ENCODE assay signal across 8 cellular contexts in the genomic region with DNA sequence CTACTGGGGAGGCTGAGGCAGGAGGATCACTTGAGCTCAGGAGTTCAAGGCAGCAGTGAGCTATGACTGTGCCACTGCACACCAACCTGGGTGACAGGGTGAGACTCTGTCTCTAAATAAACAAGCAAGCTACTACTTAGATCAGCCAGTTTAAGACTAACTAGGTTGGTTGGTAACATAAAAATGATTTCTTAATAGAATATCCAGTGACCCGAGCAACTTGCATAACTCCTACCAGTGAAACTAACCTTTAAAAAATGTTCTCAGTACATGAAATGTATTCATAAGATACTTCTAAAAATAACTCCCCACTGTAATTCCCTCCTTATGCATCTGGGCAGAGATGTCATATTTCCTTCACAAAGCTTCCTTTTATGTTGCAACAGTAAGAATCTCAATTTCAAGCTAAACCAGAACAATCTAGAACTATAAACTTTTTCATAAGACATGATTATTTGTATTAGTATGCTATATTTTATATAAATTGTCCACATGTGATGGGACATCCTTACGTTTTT. TPM values are rescaled to one million over a fixed set of nuclear protein-coding genes. Genes with fewer than 3 reads are reported as not detected.
DNase-seq lines count a peak whose midpoint lies in the region; ATAC-seq and TF ChIP-seq lines count a peak whose summit lies in the region.

No MANE protein-coding gene starts in this region.

- H4K5ac ChIP-seq in IMR-90 (ENCODE audit: low read depth, low read length): no peak overlapping the region

- TF ChIP-seq RAD21 in IMR-90 (IDR thresholded peaks at IDR 0.05; ENCODE audit: low read length): no peak

- no peak for TF ChIP-seq POLR2A in IMR-90 (IDR thresholded peaks at IDR 0.05; ENCODE audit: low read depth, low read length)

- H4K8ac ChIP-seq in IMR-90 (ENCODE audit: low read depth in 2 of 2, low read length in 2 of 2): peak overlapping the region in 1 of 2 experiments; percentile 74; a peak in 2 of 4 replicates

- no TSS peak for BruUV-seq in IMR-90 (replicated peaks; lab: Mats Ljungman, UMichigan)

- ATAC-seq in IMR-90 (ENCODE audit: low read depth) (peak; percentile 62), memory B cell (ENCODE audit: low read depth) (no peak), HG02571 (IDR thresholded peaks at IDR 0.05; ENCODE audit: unreplicated experiment) (no peak), GM18511 (IDR thresholded peaks at IDR 0.05; ENCODE audit: unreplicated experiment) (no peak)

- H2AK5ac ChIP-seq in IMR-90 (ENCODE audit: low read depth, low read length): peak overlapping the region; percentile 46

- peak overlapping the region; percentile 82 for H2BK5ac ChIP-seq in IMR-90 (ENCODE audit: low read depth, low read length, poor library complexity, severe bottlenecking)

- H3K27ac ChIP-seq in IMR-90 (ENCODE audit: insufficient read depth, low read length): peak overlapping the region; percentile 95

- no peak overlapping the region for H3K4me3 ChIP-seq in IMR-90 (ENCODE audit: insufficient read depth, low read depth, low read length)

- H3K4ac ChIP-seq in IMR-90 (ENCODE audit: low read depth, low read length): peak overlapping the region; percentile 76

- DNase-seq in ELR (ENCODE audit: low read depth): peak; percentile 81
- DNase-seq in IMR-90: peak; percentile 92
- DNase-seq in amniotic epithelial cell (ENCODE audit: low read depth): peak; percentile 93
- no peak for DNase-seq in memory B cell (ENCODE audit: low spot score in 2 of 2)
- no peak for DNase-seq in SW480 (ENCODE audit: low spot score)
- DNase-seq in posterior vena cava (ENCODE audit: low spot score): no peak

- peaks cover 2% of the 10 kb centered on the region; the same call in 1 of the 2 replicates for H3K9me1 ChIP-seq in IMR-90 (ENCODE audit: insufficient read depth, low read length)

- no peak overlapping the region for H3K9ac ChIP-seq in IMR-90 (ENCODE audit: low read depth, low read length)

- H3K27me3 Mint-ChIP-seq in memory B cell: no peaks in the 10 kb centered on the region

- no peaks in the 10 kb centered on the region for H3K9me3 ChIP-seq in IMR-90 (ENCODE audit: control insufficient read depth, insufficient read depth, low read length)

- CTCF ChIA-PET in IMR-90 (lab: Yijun Ruan, JAX): no interaction called here

- TF ChIP-seq CTCF in IMR-90 (conservative IDR thresholded peaks at IDR 0.05; ENCODE audit: low read depth, low read length): no peak

- POLR2A ChIA-PET in IMR-90 (lab: Charles Lee; ENCODE audit: unreplicated experiment): interaction anchor here (0.7 kb wide), 1 partner anchor 45 kb away, joined by 6 read pairs; no protein-coding TSS in a partner anchor

- peak overlapping the region; percentile 9; the same call in 1 of the 2 replicates for H3K56ac ChIP-seq in IMR-90 (ENCODE audit: extremely low read depth, insufficient read depth, low read length)

- peak overlapping the region; percentile 52; the same call in 1 of the 2 replicates for H2BK120ac ChIP-seq in IMR-90 (ENCODE audit: low read depth, low read length)

- H2BK20ac ChIP-seq in IMR-90 (ENCODE audit: low read depth, low read length): peak overlapping the region; percentile 15; the same call in 1 of the 2 replicates

- dilution Hi-C loops in IMR-90 (cut with HindIII; ENCODE audit: low sequenced_read_pairs, unreplicated experiment): no loop called here

- H4K91ac ChIP-seq in IMR-90 (ENCODE audit: insufficient read depth, low read depth, low read length): peak overlapping the region; percentile 31; the same call in 1 of the 2 replicates

- H3K36me3 ChIP-seq in IMR-90 (ENCODE audit: control insufficient read depth, insufficient read depth, low read length): no peaks in the 10 kb centered on the region

- H4K20me1 ChIP-seq in IMR-90 (ENCODE audit: insufficient read depth, low read length): peaks cover 4% of the 10 kb centered on the region; the same call in 1 of the 2 replicates

- H2AK9ac ChIP-seq in IMR-90 (replicated peaks; ENCODE audit: low read depth, low read length, poor library complexity): no peak overlapping the region

- H3K4me1 ChIP-seq in IMR-90 (ENCODE audit: control insufficient read depth, insufficient read depth, low read length): peaks cover 9% of the 10 kb centered on the region

- peaks cover 17 to 50% of the 10 kb centered on the region in 2 experiments for H3K79me1 ChIP-seq in IMR-90 (ENCODE audit: low read depth in 1 of 2, low read length in 2 of 2)

- H3K18ac ChIP-seq in IMR-90 (ENCODE audit: low read depth, low read length): peak overlapping the region; percentile 72; the same call in 1 of the 2 replicates

- no peak overlapping the region for H2AFZ ChIP-seq in IMR-90 (replicated peaks; ENCODE audit: low read length, poor library complexity)

- peak overlapping the region; percentile 60 for H3K4me3 Mint-ChIP-seq in memory B cell

- H3K4me1 Mint-ChIP-seq in memory B cell: peaks cover 29% of the 10 kb centered on the region

- peak overlapping the region; percentile 94 for H3K27ac Mint-ChIP-seq in memory B cell

- no CpG with 5 or more reads among the region's 2 CpGs for WGBS in IMR-90 (ENCODE audit: extremely low coverage in 2 of 2, insufficient read length in 1 of 2), 2 experiments

- peak overlapping the region; percentile 51; the same call in 1 of the 3 replicates for H2BK15ac ChIP-seq in IMR-90 (ENCODE audit: low read depth, low read length)

- H3K27me3 ChIP-seq in IMR-90 (ENCODE audit: control insufficient read depth, insufficient read depth, low read length): no peaks in the 10 kb centered on the region

- peak overlapping the region; percentile 34; the same call in 1 of the 2 replicates for H3K23ac ChIP-seq in IMR-90 (ENCODE audit: low read depth, low read length)

- H3K14ac ChIP-seq in IMR-90 (replicated peaks; ENCODE audit: low read depth, low read length): no peak overlapping the region; the same call in 1 of the 2 replicates

- intact Hi-C loops in IMR-90 (cut with micrococcal nuclease) (loop anchor here (2.0 kb wide), 1 partner anchor 20 kb away; no protein-coding TSS in a partner anchor), posterior vena cava (cut with DNase I) (no loop called here)

- in situ Hi-C loops in IMR-90 (cut with MboI; ENCODE audit: low sequenced_read_pairs): loop anchor here (25.0 kb wide), 1 partner anchor 1755 kb away; the partner anchor contains the start of gene RAB35

- no peaks in the 10 kb centered on the region for H3K9me3 Mint-ChIP-seq in memory B cell

- H3K4me2 ChIP-seq in IMR-90 (ENCODE audit: low read depth, low read length): peak overlapping the region; percentile 71

- H3K36me3 Mint-ChIP-seq in memory B cell: peaks cover 13% of the 10 kb centered on the region

TF ChIP-seq in IMR-90, 13 proteins besides CTCF, POLR2A, EP300 and RAD21:
- TF ChIP-seq USF2 (IDR thresholded peaks at IDR 0.05; ENCODE audit: low read depth, low read length) (no peak), MAFK (IDR thresholded peaks at IDR 0.05; ENCODE audit: low read depth, low read length) (no peak), RCOR1 (IDR thresholded peaks at IDR 0.05; ENCODE audit: insufficient replicate concordance, low read length) (no peak), SMC3 (IDR thresholded peaks at IDR 0.05; ENCODE audit: low read depth, low read length) (no peak), MAZ (IDR thresholded peaks at IDR 0.05; ENCODE audit: borderline replicate concordance, low read depth, low read length) (no peak), NFE2L2 (IDR thresholded peaks at IDR 0.05; ENCODE audit: low read depth, low read length) (no peak), CHD1 (IDR thresholded peaks at IDR 0.05; ENCODE audit: low read depth, low read length) (no peak), CEBPB (IDR thresholded peaks at IDR 0.05; ENCODE audit: low read depth, low read length) (peak; percentile 96), FOS (IDR thresholded peaks at IDR 0.05; ENCODE audit: low read depth, low read length) (peak; percentile 46), RFX5 (IDR thresholded peaks at IDR 0.05; ENCODE audit: low read depth, low read length) (no peak), MXI1 (IDR thresholded peaks at IDR 0.05; ENCODE audit: borderline replicate concordance, low read depth, low read length) (no peak), BHLHE40 (IDR thresholded peaks at IDR 0.05; ENCODE audit: low read depth, low read length) (peak; percentile 38; the same call in 1 of the 2 replicates)
- TF ChIP-seq, protein P1, sequence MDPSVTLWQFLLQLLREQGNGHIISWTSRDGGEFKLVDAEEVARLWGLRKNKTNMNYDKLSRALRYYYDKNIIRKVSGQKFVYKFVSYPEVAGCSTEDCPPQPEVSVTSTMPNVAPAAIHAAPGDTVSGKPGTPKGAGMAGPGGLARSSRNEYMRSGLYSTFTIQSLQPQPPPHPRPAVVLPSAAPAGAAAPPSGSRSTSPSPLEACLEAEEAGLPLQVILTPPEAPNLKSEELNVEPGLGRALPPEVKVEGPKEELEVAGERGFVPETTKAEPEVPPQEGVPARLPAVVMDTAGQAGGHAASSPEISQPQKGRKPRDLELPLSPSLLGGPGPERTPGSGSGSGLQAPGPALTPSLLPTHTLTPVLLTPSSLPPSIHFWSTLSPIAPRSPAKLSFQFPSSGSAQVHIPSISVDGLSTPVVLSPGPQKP (IDR thresholded peaks at IDR 0.05; ENCODE audit: borderline replicate concordance, low read depth, low read length): no peak

RNA-seq across cellular contexts. Expression of gene TAOK3, which starts 15.8 kb away (rescaled TPM):
- 53.0 and 54.5 TPM in 2 replicates for total RNA-seq in IMR-90 (2012; rRNA removed)
- polyA plus RNA-seq in IMR-90 (2012; rRNA removed): 26.3 TPM in 2 replicates
- 10.3 and 27.2 TPM in 2 replicates for polyA plus RNA-seq in IMR-90 (2012; cell fraction: cytosol; rRNA removed)
- 16.1 and 62.4 TPM in 2 replicates for polyA plus RNA-seq in IMR-90 (2012; cell fraction: nucleus; rRNA removed; ENCODE audit: low replicate concordance)
- total RNA-seq in posterior vena cava: 10 to 100 TPM; 27.9 to 31.8 TPM

RNA-seq across cellular contexts. Expression of gene SUDS3, which starts 19.5 kb away (rescaled TPM):
- total RNA-seq in IMR-90 (2012; rRNA removed) (13.8 and 23.9 TPM in 2 replicates), posterior vena cava (10 to 100 TPM; 21.2 to 31.1 TPM)
- 10.7 and 13.4 TPM in 2 replicates for polyA plus RNA-seq in IMR-90 (2012; rRNA removed)
- polyA plus RNA-seq in IMR-90 (2012; cell fraction: cytosol; rRNA removed): 3.8 and 4.8 TPM in 2 replicates
- polyA plus RNA-seq in IMR-90 (2012; cell fraction: nucleus; rRNA removed; ENCODE audit: low replicate concordance): 9.8 and 36.2 TPM in 2 replicates

Comparison
In these comparisons a context has a peak if more than half of its experiments do, and no peak if none do; other contexts are left out.
1. DNase-seq: peak in ELR (single experiment), IMR-90 (single experiment) and amniotic epithelial cell (single experiment); none in memory B cell (0 of 2), SW480 (single experiment) and posterior vena cava (single experiment).